In the genomic region with DNA sequence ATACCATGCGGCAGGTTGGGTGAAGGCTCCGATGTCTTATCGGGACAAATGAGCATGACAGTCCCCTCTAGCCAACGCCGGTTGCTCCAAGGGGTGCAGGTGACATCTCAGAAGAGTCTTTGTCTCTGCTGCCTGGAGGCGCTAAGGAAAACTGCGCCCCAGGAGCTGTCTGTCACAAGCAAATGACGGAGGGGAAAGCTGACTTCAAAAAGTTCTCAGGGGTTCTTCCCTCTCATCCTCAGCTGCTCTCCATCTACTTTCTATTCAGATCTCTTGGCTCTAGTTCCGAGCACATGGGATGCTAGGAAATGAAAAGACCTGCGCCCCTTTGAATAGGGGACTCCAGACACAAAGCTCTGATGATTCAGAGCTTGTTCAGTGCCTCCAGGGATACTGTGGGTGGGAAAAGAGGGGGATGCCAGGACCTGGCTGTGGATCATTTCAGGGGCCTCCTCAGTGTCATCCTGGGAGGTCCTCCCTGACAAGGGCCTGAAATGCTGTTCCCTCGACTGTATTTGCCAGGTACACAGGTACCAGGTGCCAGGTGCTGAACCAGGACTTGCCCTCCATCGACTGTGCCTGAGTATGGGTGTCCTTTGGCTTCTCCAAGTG, we compare ENCODE assay signal across 8 cellular contexts. TPM values are rescaled to one million over a fixed set of nuclear protein-coding genes. Genes with fewer than 3 reads are reported as not detected.
DNase-seq lines count a peak whose midpoint lies in the region; ATAC-seq and TF ChIP-seq lines count a peak whose summit lies in the region.

No MANE protein-coding gene starts in this region.

- H3K4me1 ChIP-seq in DOHH2 (ENCODE audit: control insufficient read depth, low read length): peaks cover 84% of the 10 kb centered on the region
- peaks cover 5% of the 10 kb centered on the region for H3K4me1 ChIP-seq in osteoblast (ENCODE audit: insufficient read depth, low read length)

- no peaks in the 10 kb centered on the region for H3K27me3 ChIP-seq in DOHH2 (ENCODE audit: control insufficient read depth, low read length)
- peaks cover 9% of the 10 kb centered on the region for H3K27me3 ChIP-seq in osteoblast (ENCODE audit: insufficient read depth, low read length)

- H3F3A ChIP-seq in DOHH2 (ENCODE audit: control insufficient read depth, insufficient read depth): peaks cover 23% of the 10 kb centered on the region

- peaks cover 1% of the 10 kb centered on the region; the same call in 1 of the 2 replicates for H4K20me1 ChIP-seq in DOHH2 (ENCODE audit: control insufficient read depth, insufficient read depth, low read depth, low read length)
- no peaks in the 10 kb centered on the region for H4K20me1 ChIP-seq in osteoblast (ENCODE audit: insufficient read depth, low read length)

- H3K27ac ChIP-seq in DOHH2 (ENCODE audit: low read depth, low read length) (peak overlapping the region; percentile 40), epithelial cell of prostate (peak overlapping the region; percentile 85), osteoblast (ENCODE audit: low read depth, low read length) (no peak overlapping the region)

- H3K4me3 ChIP-seq in DOHH2 (ENCODE audit: low read length) (peak overlapping the region; percentile 76), osteoblast (ENCODE audit: insufficient read depth, low read length) (peak overlapping the region; percentile 69)

- H3K36me3 ChIP-seq in DOHH2 (ENCODE audit: control insufficient read depth, low read length): peaks cover 37% of the 10 kb centered on the region
- H3K36me3 ChIP-seq in osteoblast (ENCODE audit: insufficient read depth, low read length): no peaks in the 10 kb centered on the region

- peak overlapping the region; percentile 90 for H3K4me2 ChIP-seq in DOHH2 (ENCODE audit: low read length)
- peak overlapping the region; percentile 85 for H3K4me2 ChIP-seq in osteoblast (ENCODE audit: insufficient read depth, low read length)

- ATAC-seq in HG02981 (IDR thresholded peaks at IDR 0.05; ENCODE audit: unreplicated experiment): no peak

- DNase-seq in RPMI7951 (ENCODE audit: low read depth) (peak; percentile 26), epithelial cell of prostate (ENCODE audit: low read depth, low spot score) (no peak), osteoblast (ENCODE audit: insufficient read length, low spot score, missing footprints) (peak; percentile 80), dedifferentiated amniotic fluid mesenchymal stem cell (ENCODE audit: extremely low spot score) (no peak), NCI-H128 (lab: John Stamatoyannopoulos, UW; ENCODE audit: unreplicated experiment) (no peak), NCI-H1105 (lab: John Stamatoyannopoulos, UW) (no peak)

- TF ChIP-seq CTCF in DOHH2 (IDR thresholded peaks at IDR 0.05; ENCODE audit: low read depth, low read length, poor library complexity, severe bottlenecking) (no peak), osteoblast (IDR thresholded peaks at IDR 0.05; ENCODE audit: extremely low read depth, low read depth, low read length) (no peak)

- H3K79me2 ChIP-seq in DOHH2 (ENCODE audit: control insufficient read depth, low read length) (peaks cover 41% of the 10 kb centered on the region), osteoblast (ENCODE audit: insufficient read depth, low read length) (no peaks in the 10 kb centered on the region)

- no peaks in the 10 kb centered on the region for H3K9me2 ChIP-seq in DOHH2 (replicated peaks; ENCODE audit: control insufficient read depth, low read length)

- H3K9me3 ChIP-seq in DOHH2 (ENCODE audit: control insufficient read depth, insufficient read depth, low read length): no peaks in the 10 kb centered on the region
- H3K9me3 ChIP-seq in osteoblast (ENCODE audit: low read depth, low read length): no peaks in the 10 kb centered on the region

- peak overlapping the region; percentile 81 for H2AFZ ChIP-seq in osteoblast (ENCODE audit: low read length)

RNA-seq across cellular contexts. Expression of gene KIAA0040, which starts 0.9 kb away (rescaled TPM):
- 0.59 and 1.2 TPM in 2 replicates for total RNA-seq in RPMI7951 (2014; rRNA removed; shearing (Covaris generic))
- 0.59 and 1.1 TPM in 2 replicates for total RNA-seq in osteoblast

Comparison
In these comparisons a context has a peak if more than half of its experiments do, and no peak if none do; other contexts are left out.
1. DNase-seq: peak in RPMI7951 (single experiment) and osteoblast (single experiment); none in epithelial cell of prostate (single experiment), dedifferentiated amniotic fluid mesenchymal stem cell (single experiment), NCI-H128 (single experiment) and NCI-H1105 (single experiment).